In the genomic region with DNA sequence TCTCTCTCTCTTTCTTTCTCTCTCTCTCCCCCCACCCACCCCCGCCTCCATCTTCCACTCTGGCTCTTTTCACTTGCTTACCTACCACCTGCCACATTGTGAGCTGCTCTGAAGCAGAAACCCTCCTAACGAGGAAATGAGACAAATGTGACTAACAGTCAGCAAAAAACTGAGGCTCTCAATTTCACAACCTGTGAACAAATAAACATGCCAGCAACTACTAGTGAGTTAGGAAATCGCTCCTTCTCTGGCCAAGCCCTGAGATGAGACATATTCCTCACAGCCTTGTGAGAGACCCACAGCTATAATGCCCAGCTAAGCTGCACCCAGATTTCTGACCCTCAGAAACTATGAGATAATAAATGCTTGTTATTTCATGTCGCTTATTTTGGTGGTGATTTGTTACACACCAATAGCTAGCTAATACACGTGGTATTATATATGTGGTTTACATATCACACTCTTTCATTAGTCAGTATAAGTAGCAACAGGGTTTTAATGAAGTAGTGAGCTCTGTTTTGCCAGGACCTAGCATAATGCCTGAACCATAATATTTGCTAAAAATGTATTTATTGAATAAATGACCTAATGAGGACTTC, we compare ENCODE assay signal across 12 cellular contexts. TPM values are rescaled to one million over a fixed set of nuclear protein-coding genes. Genes with fewer than 3 reads are reported as not detected.
"Had no signal": no experiment of that assay in that cellular context is flagged by ENCODE, and none has a peak within 500 bp of the region (broad histone marks: within the 10 kb centered on the region; RNA-seq: fewer than 3 reads in every experiment).

No MANE protein-coding gene starts in this region.

- ATAC-seq: left lobe of liver; stimulated activated memory B cell treated with anti-CD40 and anti-IgM and Interleukin-4, amounts not matched to agents 10 μg/mL and 1 μg/mL and 100 μg/mL, for 72 hours had no signal

- DNase-seq: activated CD4-positive, alpha-beta T cell treated with anti-CD3 and anti-CD28 coated beads, Interleukin-2, amount 10 ng/mL, durations not matched to agents 7 days and 5 days; activated CD4-positive, CD25-positive, alpha-beta regulatory T cell; activated CD8-positive, alpha-beta memory T cell treated with anti-CD3 and anti-CD28 coated beads for 24 hours; activated naive CD8-positive, alpha-beta T cell treated with anti-CD3 and anti-CD28 coated beads, Interleukin-2, amount 10 ng/mL, durations not matched to agents 7 days and 5 days; anterior cingulate cortex; effector memory CD4-positive, alpha-beta T cell; mammary epithelial cell; naive B cell; ovary had no signal

- H3K4me3 ChIP-seq: ovary had no signal

- H3K36me3 ChIP-seq: ovary had no signal

- H3K27me3 ChIP-seq: ovary had no signal

- H3K27ac ChIP-seq: epithelial cell of prostate, ovary had no signal

- H3K9me3 ChIP-seq: ovary had no signal

RNA-seq across cellular contexts. Expression of a gene that starts 8.4 kb away (rescaled TPM):
- total RNA-seq: activated CD4-positive, alpha-beta T cell treated with anti-CD3 and anti-CD28 coated beads, Interleukin-2, amount 10 ng/mL, durations not matched to agents 7 days and 5 days; activated naive CD8-positive, alpha-beta T cell treated with anti-CD3 and anti-CD28 coated beads, Interleukin-2, amount 10 ng/mL, durations not matched to agents 7 days and 5 days had no signal
